In the genomic region with DNA sequence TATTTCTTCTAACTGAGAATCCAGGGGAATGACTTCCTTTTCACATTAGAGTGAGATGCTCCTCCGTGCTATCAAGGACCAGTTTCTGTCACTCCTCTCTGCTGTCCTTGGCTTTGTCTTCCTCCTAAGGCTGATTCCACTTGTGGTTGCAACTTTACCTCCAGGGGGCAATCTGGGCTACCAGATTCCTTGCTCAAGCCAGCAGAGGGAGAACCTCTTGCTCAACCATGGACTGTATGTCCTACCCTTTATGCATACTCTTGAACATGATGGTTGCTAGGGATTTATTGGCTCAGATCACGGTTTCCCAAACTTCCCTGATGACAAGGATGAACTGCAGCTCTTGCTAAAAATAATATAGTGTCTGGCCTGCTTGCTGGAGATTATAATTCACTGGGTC, we compare ENCODE assay signal across 9 cellular contexts. TPM values are rescaled to one million over a fixed set of nuclear protein-coding genes. Genes with fewer than 3 reads are reported as not detected.
A peak's percentile ranks its signal among the peaks of the same experiment; 100 is the strongest.
DNase-seq lines count a peak whose midpoint lies in the region; ATAC-seq and TF ChIP-seq lines count a peak whose summit lies in the region.
"Had no signal": no experiment of that assay in that cellular context is flagged by ENCODE, and none has a peak within 500 bp of the region (broad histone marks: within the 10 kb centered on the region; RNA-seq: fewer than 3 reads in every experiment).

No MANE protein-coding gene starts in this region.

- H3K4me3 ChIP-seq in choroid plexus epithelial cell (ENCODE audit: low read depth, low read length) = no peak overlapping the region
- H3K4me3 ChIP-seq: uterus had no signal

- peak; percentile 64 for DNase-seq in AG08395 (ENCODE audit: low spot score)
- peak; percentile 68 to 86 for DNase-seq in NCI-H524 (lab: John Stamatoyannopoulos, UW)
- DNase-seq in choroid plexus epithelial cell (ENCODE audit: low read depth) = peak; percentile 84
- DNase-seq in mucosa of gallbladder (ENCODE audit: low spot score) = peak; percentile 34

- ATAC-seq in GM18502 (IDR thresholded peaks at IDR 0.05; ENCODE audit: poor library complexity, unreplicated experiment) = peak; percentile 40
- ATAC-seq in GM19452 (IDR thresholded peaks at IDR 0.05; ENCODE audit: unreplicated experiment) = no peak
- no peak for ATAC-seq in GM19463 (IDR thresholded peaks at IDR 0.05; ENCODE audit: unreplicated experiment)
- ATAC-seq in HG03432 (IDR thresholded peaks at IDR 0.05; ENCODE audit: unreplicated experiment) = no peak

- TF ChIP-seq CTCF in choroid plexus epithelial cell (conservative IDR thresholded peaks at IDR 0.05; ENCODE audit: low read depth, low read length) = peak; percentile 94

RNA-seq across cellular contexts. Expression of a gene that starts 24.0 kb away (rescaled TPM):
- 107 TPM for total RNA-seq in mucosa of gallbladder

Comparison
In these comparisons a context has a peak if more than half of its experiments do, and no peak if none do; other contexts are left out.
1. DNase-seq: peak in every context shown above with its lines; median percentile 84 in choroid plexus epithelial cell; 77 in NCI-H524; 64 in AG08395; 34 in mucosa of gallbladder.